1 cellular context compared by ENCODE assay signal in the genomic region with DNA sequence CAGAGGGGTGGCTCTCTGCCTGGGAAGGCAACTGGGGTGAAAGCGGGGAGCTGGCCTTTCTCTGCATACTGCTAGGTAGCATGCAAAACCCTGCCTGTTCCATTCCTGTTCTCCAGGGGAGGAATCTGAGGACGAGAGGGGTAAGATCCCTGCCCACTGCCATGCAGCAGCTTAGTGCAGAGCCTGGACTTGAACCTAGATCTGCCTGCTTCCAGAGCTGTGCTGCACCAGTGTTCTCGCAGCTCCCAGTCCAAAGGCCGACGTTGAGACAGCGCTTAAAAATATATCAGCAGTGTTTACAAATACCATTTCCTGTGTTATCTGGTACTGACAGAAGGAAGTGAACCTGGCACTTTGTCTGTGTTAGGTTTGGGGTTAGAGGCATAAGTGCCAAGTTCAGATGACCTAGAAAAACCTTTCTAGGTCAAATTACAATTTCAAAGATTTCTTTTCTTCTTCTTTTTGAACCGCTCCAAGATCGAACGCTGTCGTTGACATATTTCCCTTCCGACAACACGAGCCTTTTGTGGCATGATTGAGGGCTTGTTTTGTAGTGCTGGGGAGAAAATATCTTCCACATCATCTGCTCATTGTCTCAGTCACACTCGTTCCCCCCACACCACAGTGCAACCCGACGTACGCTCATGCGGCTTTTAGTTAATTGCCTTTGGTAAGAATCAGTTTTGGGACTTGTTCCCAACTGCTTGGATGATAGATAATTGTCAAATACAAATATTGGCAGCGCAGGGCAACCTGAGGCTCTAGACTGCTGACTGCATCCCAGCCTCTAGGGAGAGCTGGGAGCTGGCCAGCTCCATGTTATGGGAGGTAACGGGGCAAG.
TF ChIP-seq lines count a peak whose summit lies in the region.

No MANE protein-coding gene starts in this region.

TF ChIP-seq in HepG2, 621 proteins besides CTCF, POLR2A, EP300 and RAD21 (continued from another document and continues in another):
- no peak; the same call in 1 of the 2 replicates for TF ChIP-seq ZNF451 (CRISPR knock-in tag; IDR thresholded peaks at IDR 0.05)
- TF ChIP-seq, protein P1, sequence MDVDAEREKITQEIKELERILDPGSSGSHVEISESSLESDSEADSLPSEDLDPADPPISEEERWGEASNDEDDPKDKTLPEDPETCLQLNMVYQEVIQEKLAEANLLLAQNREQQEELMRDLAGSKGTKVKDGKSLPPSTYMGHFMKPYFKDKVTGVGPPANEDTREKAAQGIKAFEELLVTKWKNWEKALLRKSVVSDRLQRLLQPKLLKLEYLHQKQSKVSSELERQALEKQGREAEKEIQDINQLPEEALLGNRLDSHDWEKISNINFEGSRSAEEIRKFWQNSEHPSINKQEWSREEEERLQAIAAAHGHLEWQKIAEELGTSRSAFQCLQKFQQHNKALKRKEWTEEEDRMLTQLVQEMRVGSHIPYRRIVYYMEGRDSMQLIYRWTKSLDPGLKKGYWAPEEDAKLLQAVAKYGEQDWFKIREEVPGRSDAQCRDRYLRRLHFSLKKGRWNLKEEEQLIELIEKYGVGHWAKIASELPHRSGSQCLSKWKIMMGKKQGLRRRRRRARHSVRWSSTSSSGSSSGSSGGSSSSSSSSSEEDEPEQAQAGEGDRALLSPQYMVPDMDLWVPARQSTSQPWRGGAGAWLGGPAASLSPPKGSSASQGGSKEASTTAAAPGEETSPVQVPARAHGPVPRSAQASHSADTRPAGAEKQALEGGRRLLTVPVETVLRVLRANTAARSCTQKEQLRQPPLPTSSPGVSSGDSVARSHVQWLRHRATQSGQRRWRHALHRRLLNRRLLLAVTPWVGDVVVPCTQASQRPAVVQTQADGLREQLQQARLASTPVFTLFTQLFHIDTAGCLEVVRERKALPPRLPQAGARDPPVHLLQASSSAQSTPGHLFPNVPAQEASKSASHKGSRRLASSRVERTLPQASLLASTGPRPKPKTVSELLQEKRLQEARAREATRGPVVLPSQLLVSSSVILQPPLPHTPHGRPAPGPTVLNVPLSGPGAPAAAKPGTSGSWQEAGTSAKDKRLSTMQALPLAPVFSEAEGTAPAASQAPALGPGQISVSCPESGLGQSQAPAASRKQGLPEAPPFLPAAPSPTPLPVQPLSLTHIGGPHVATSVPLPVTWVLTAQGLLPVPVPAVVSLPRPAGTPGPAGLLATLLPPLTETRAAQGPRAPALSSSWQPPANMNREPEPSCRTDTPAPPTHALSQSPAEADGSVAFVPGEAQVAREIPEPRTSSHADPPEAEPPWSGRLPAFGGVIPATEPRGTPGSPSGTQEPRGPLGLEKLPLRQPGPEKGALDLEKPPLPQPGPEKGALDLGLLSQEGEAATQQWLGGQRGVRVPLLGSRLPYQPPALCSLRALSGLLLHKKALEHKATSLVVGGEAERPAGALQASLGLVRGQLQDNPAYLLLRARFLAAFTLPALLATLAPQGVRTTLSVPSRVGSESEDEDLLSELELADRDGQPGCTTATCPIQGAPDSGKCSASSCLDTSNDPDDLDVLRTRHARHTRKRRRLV (CRISPR knock-in tag; IDR thresholded peaks at IDR 0.05), result 0 out of 2 replicates have a peak, but pooled peaks have one; percentile 46
- peak; percentile 75 for TF ChIP-seq SAP130 (CRISPR knock-in tag; IDR thresholded peaks at IDR 0.05; ENCODE audit: low read depth)
- peak; percentile 67; the same call in 1 of the 2 replicates for TF ChIP-seq MIER3 (CRISPR knock-in tag; IDR thresholded peaks at IDR 0.05; ENCODE audit: borderline replicate concordance)
- TF ChIP-seq TBL1XR1 (IDR thresholded peaks at IDR 0.05; ENCODE audit: borderline replicate concordance, low read length, partially characterized antibody), result peak; percentile 92
- TF ChIP-seq TEAD2 (CRISPR knock-in tag; IDR thresholded peaks at IDR 0.05), result no peak
- TF ChIP-seq LCORL (IDR thresholded peaks at IDR 0.05), result no peak
- TF ChIP-seq LCORL (CRISPR knock-in tag; IDR thresholded peaks at IDR 0.05), result peak; percentile 79
- TF ChIP-seq ZNF552 (CRISPR knock-in tag; IDR thresholded peaks at IDR 0.05; ENCODE audit: borderline replicate concordance), result no peak
- TF ChIP-seq, protein P2, sequence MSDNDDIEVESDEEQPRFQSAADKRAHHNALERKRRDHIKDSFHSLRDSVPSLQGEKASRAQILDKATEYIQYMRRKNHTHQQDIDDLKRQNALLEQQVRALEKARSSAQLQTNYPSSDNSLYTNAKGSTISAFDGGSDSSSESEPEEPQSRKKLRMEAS (IDR thresholded peaks at IDR 0.05), result peak; percentile 55
- TF ChIP-seq CEBPB (IDR thresholded peaks at IDR 0.05; ENCODE audit: borderline replicate concordance, low read depth, low read length), result peak; percentile 15; the same call in 1 of the 2 replicates
- TF ChIP-seq RARA (CRISPR knock-in tag; IDR thresholded peaks at IDR 0.05), result peak; percentile 97
- TF ChIP-seq, protein P3, sequence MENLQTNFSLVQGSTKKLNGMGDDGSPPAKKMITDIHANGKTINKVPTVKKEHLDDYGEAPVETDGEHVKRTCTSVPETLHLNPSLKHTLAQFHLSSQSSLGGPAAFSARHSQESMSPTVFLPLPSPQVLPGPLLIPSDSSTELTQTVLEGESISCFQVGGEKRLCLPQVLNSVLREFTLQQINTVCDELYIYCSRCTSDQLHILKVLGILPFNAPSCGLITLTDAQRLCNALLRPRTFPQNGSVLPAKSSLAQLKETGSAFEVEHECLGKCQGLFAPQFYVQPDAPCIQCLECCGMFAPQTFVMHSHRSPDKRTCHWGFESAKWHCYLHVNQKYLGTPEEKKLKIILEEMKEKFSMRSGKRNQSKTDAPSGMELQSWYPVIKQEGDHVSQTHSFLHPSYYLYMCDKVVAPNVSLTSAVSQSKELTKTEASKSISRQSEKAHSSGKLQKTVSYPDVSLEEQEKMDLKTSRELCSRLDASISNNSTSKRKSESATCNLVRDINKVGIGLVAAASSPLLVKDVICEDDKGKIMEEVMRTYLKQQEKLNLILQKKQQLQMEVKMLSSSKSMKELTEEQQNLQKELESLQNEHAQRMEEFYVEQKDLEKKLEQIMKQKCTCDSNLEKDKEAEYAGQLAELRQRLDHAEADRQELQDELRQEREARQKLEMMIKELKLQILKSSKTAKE (CRISPR knock-in tag; IDR thresholded peaks at IDR 0.05; ENCODE audit: borderline replicate concordance), result peak; percentile 92
- TF ChIP-seq, protein P4, sequence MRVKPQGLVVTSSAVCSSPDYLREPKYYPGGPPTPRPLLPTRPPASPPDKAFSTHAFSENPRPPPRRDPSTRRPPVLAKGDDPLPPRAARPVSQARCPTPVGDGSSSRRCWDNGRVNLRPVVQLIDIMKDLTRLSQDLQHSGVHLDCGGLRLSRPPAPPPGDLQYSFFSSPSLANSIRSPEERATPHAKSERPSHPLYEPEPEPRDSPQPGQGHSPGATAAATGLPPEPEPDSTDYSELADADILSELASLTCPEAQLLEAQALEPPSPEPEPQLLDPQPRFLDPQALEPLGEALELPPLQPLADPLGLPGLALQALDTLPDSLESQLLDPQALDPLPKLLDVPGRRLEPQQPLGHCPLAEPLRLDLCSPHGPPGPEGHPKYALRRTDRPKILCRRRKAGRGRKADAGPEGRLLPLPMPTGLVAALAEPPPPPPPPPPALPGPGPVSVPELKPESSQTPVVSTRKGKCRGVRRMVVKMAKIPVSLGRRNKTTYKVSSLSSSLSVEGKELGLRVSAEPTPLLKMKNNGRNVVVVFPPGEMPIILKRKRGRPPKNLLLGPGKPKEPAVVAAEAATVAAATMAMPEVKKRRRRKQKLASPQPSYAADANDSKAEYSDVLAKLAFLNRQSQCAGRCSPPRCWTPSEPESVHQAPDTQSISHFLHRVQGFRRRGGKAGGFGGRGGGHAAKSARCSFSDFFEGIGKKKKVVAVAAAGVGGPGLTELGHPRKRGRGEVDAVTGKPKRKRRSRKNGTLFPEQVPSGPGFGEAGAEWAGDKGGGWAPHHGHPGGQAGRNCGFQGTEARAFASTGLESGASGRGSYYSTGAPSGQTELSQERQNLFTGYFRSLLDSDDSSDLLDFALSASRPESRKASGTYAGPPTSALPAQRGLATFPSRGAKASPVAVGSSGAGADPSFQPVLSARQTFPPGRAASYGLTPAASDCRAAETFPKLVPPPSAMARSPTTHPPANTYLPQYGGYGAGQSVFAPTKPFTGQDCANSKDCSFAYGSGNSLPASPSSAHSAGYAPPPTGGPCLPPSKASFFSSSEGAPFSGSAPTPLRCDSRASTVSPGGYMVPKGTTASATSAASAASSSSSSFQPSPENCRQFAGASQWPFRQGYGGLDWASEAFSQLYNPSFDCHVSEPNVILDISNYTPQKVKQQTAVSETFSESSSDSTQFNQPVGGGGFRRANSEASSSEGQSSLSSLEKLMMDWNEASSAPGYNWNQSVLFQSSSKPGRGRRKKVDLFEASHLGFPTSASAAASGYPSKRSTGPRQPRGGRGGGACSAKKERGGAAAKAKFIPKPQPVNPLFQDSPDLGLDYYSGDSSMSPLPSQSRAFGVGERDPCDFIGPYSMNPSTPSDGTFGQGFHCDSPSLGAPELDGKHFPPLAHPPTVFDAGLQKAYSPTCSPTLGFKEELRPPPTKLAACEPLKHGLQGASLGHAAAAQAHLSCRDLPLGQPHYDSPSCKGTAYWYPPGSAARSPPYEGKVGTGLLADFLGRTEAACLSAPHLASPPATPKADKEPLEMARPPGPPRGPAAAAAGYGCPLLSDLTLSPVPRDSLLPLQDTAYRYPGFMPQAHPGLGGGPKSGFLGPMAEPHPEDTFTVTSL (CRISPR knock-in tag; IDR thresholded peaks at IDR 0.05; ENCODE audit: borderline replicate concordance), result peak; percentile 92; the same call in 1 of the 2 replicates
- no peak for TF ChIP-seq ASH2L (IDR thresholded peaks at IDR 0.05; ENCODE audit: insufficient read length, low read depth, low read length)
- peak; percentile 77; the same call in 1 of the 2 replicates for TF ChIP-seq ZNF333 (CRISPR knock-in tag; IDR thresholded peaks at IDR 0.05; ENCODE audit: borderline replicate concordance)
- 0 out of 2 replicates have a peak, but pooled peaks have one; percentile 60 for TF ChIP-seq ZNF780A (CRISPR knock-in tag; IDR thresholded peaks at IDR 0.05)
- TF ChIP-seq, protein P5, sequence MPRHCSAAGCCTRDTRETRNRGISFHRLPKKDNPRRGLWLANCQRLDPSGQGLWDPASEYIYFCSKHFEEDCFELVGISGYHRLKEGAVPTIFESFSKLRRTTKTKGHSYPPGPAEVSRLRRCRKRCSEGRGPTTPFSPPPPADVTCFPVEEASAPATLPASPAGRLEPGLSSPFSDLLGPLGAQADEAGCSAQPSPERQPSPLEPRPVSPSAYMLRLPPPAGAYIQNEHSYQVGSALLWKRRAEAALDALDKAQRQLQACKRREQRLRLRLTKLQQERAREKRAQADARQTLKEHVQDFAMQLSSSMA (CRISPR knock-in tag; IDR thresholded peaks at IDR 0.05), result peak; percentile 57; the same call in 1 of the 2 replicates
- TF ChIP-seq, protein P6, sequence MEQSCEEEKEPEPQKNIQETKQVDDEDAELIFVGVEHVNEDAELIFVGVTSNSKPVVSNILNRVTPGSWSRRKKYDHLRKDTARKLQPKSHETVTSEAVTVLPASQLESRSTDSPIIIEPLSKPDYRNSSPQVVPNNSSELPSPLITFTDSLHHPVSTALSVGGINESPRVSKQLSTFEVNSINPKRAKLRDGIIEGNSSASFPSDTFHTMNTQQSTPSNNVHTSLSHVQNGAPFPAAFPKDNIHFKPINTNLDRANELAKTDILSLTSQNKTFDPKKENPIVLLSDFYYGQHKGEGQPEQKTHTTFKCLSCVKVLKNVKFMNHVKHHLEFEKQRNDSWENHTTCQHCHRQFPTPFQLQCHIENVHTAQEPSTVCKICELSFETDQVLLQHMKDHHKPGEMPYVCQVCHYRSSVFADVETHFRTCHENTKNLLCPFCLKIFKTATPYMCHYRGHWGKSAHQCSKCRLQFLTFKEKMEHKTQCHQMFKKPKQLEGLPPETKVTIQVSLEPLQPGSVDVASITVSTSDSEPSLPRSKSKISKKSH (CRISPR knock-in tag; IDR thresholded peaks at IDR 0.05; ENCODE audit: borderline replicate concordance), result no peak
- peak; percentile 45; the same call in 1 of the 2 replicates for TF ChIP-seq THAP11 (CRISPR knock-in tag; IDR thresholded peaks at IDR 0.05)
- TF ChIP-seq, protein P7, sequence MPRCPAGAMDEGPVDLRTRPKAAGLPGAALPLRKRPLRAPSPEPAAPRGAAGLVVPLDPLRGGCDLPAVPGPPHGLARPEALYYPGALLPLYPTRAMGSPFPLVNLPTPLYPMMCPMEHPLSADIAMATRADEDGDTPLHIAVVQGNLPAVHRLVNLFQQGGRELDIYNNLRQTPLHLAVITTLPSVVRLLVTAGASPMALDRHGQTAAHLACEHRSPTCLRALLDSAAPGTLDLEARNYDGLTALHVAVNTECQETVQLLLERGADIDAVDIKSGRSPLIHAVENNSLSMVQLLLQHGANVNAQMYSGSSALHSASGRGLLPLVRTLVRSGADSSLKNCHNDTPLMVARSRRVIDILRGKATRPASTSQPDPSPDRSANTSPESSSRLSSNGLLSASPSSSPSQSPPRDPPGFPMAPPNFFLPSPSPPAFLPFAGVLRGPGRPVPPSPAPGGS (CRISPR knock-in tag; IDR thresholded peaks at IDR 0.05), result no peak
- TF ChIP-seq TBX2 (CRISPR knock-in tag; IDR thresholded peaks at IDR 0.05; ENCODE audit: borderline replicate concordance), result peak; percentile 24; the same call in 1 of the 2 replicates
- peak; percentile 97 for TF ChIP-seq RXRB (CRISPR knock-in tag; IDR thresholded peaks at IDR 0.05; ENCODE audit: borderline replicate concordance)
- peak; percentile 41; the same call in 1 of the 2 replicates for TF ChIP-seq TARDBP (CRISPR knock-in tag; IDR thresholded peaks at IDR 0.05)
- no peak for TF ChIP-seq SOX6 (IDR thresholded peaks at IDR 0.05)
- peak; percentile 88 for TF ChIP-seq SOX6 (CRISPR knock-in tag; IDR thresholded peaks at IDR 0.05)
- TF ChIP-seq ELF3 (CRISPR knock-in tag; IDR thresholded peaks at IDR 0.05), result peak; percentile 94
- peak; percentile 83; the same call in 1 of the 2 replicates for TF ChIP-seq ZNF790 (CRISPR knock-in tag; IDR thresholded peaks at IDR 0.05; ENCODE audit: borderline replicate concordance)
- 0 out of 2 replicates have a peak, but pooled peaks have one; percentile 20 for TF ChIP-seq KDM2A (CRISPR knock-in tag; IDR thresholded peaks at IDR 0.05; ENCODE audit: borderline replicate concordance, low read depth)
- TF ChIP-seq ZNF264 (CRISPR knock-in tag; IDR thresholded peaks at IDR 0.05), result peak; percentile 92; the same call in 1 of the 2 replicates
- 0 out of 2 replicates have a peak, but pooled peaks have one; percentile 68 for TF ChIP-seq ZNF234 (CRISPR knock-in tag; conservative IDR thresholded peaks at IDR 0.05)
